8 cellular contexts compared by ENCODE assay signal in genomic region chr3:31960793-31961431, GRCh38. TPM values are rescaled to one million over a fixed set of nuclear protein-coding genes. Genes with fewer than 3 reads are reported as not detected.
DNase-seq lines count a peak whose midpoint lies in the region; ATAC-seq and TF ChIP-seq lines count a peak whose summit lies in the region.

No MANE protein-coding gene starts in this region.

- peaks cover 4% of the 10 kb centered on the region for H3K23me2 ChIP-seq in H9 (ENCODE audit: insufficient read length, low read depth, low read length, poor library complexity, severe bottlenecking)

- peaks cover 53% of the 10 kb centered on the region in 2 experiments for H3K4me1 Mint-ChIP-seq in H9

- H3K23ac ChIP-seq in H9 (ENCODE audit: insufficient read length, low read depth, low read length) = no peak overlapping the region

- ATAC-seq in HG02884 (IDR thresholded peaks at IDR 0.05; ENCODE audit: unreplicated experiment) (no peak), GM21423 (IDR thresholded peaks at IDR 0.05; ENCODE audit: unreplicated experiment) (no peak)

- H3K79me1 ChIP-seq in H9 (ENCODE audit: insufficient read depth, low read depth, low read length, poor library complexity, severe bottlenecking) = no peaks in the 10 kb centered on the region

- no peak overlapping the region for H3K18ac ChIP-seq in H9 (ENCODE audit: insufficient read length, low read depth, low read length)

- H2BK15ac ChIP-seq in H9 (ENCODE audit: low read depth, low read length) = no peak overlapping the region

- H3K14ac ChIP-seq in H9 (ENCODE audit: insufficient read depth, low read length) = no peak overlapping the region

- H3T11ph ChIP-seq in H9 (ENCODE audit: low read length) = no peak overlapping the region

- no peaks in the 10 kb centered on the region for H3K27me3 ChIP-seq in H9 (ENCODE audit: insufficient read depth, low read length)

- H3K4me2 ChIP-seq in H9 (ENCODE audit: insufficient read depth, insufficient read length, low read length) = peak overlapping the region; percentile 55

- H3K4me1 ChIP-seq in H9 (ENCODE audit: insufficient read depth, low read length) = peaks cover 9% of the 10 kb centered on the region; the same call in 1 of the 2 replicates

- H2BK5ac ChIP-seq in H9 (ENCODE audit: insufficient read length, low read length) = peak overlapping the region; percentile 9

- H3K27ac ChIP-seq in H9 (ENCODE audit: insufficient read length, low read depth, low read length) = peak overlapping the region; percentile 94

- peak overlapping the region; percentile 94 to 100 (median 99) for H3K27ac Mint-ChIP-seq in H9

- TF ChIP-seq CTCF in H9 (conservative IDR thresholded peaks at IDR 0.05) = no peak

- DNase-seq in AG20443 (ENCODE audit: low spot score) = peak; percentile 46
- no peak for DNase-seq in H9
- DNase-seq in RPMI7951 (ENCODE audit: low read depth) = peak; percentile 83
- peak; percentile 78 for DNase-seq in islet precursor cell
- no peak for DNase-seq in NCI-H1092 (lab: John Stamatoyannopoulos, UW)
- DNase-seq in Kasumi-1 (lab: John Stamatoyannopoulos, UW) = no peak

- no peak overlapping the region for H2BK20ac ChIP-seq in H9 (ENCODE audit: low read depth, low read length, poor library complexity, severe bottlenecking)

- WGBS in H9 (ENCODE audit: extremely low coverage, insufficient read length, low lambda C conversion rate) = no CpG with 5 or more reads among the region's 4 CpGs

- H3K56ac ChIP-seq in H9 (ENCODE audit: insufficient read length, low read depth, low read length) = no peak overlapping the region

- H3K27me3 Mint-ChIP-seq in H9 (ENCODE audit: low read depth) = no peaks in the 10 kb centered on the region

- H4K20me1 ChIP-seq in H9 (ENCODE audit: control insufficient read depth, insufficient read depth, insufficient read length) = no peaks in the 10 kb centered on the region

- no peak overlapping the region for H2AK5ac ChIP-seq in H9 (ENCODE audit: insufficient read length, low read length)

- H3K9me3 Mint-ChIP-seq in H9 = peaks cover 3 to 8% of the 10 kb centered on the region in 2 experiments

- H3K4ac ChIP-seq in H9 (ENCODE audit: low read depth, low read length) = no peak overlapping the region

- H4K5ac ChIP-seq in H9 (ENCODE audit: insufficient read length, low read depth, low read length) = no peak overlapping the region

- H2AFZ ChIP-seq in H9 (ENCODE audit: low read length) = no peak overlapping the region

- no peak overlapping the region for H3K9ac ChIP-seq in H9 (ENCODE audit: extremely low read depth, insufficient read length, low read length)

- peaks cover 32% of the 10 kb centered on the region; the same call in 1 of the 2 replicates for H3K79me2 ChIP-seq in H9 (ENCODE audit: insufficient read depth, low read length)

- no peak overlapping the region for H4K8ac ChIP-seq in H9 (replicated peaks; ENCODE audit: insufficient read length, low read depth, low read length)

- H3K9me3 ChIP-seq in H9 (ENCODE audit: control insufficient read depth, low read depth, low read length) = peaks cover 2% of the 10 kb centered on the region

- H3K4me3 Mint-ChIP-seq in H9 = peak overlapping the region; percentile 55 to 79

- peaks cover 8 to 14% (median 10%) of the 10 kb centered on the region in 3 experiments for H3K36me3 Mint-ChIP-seq in H9 (ENCODE audit: insufficient read depth in 1 of 3, low read depth in 3 of 3)

- no peak overlapping the region for H2BK120ac ChIP-seq in H9 (ENCODE audit: low read depth, low read length, poor library complexity, severe bottlenecking)

- H2BK12ac ChIP-seq in H9 (ENCODE audit: insufficient read length, low read depth, low read length) = no peak overlapping the region

- H4K91ac ChIP-seq in H9 (ENCODE audit: insufficient read length, low read depth, low read length) = no peak overlapping the region

RNA-seq across cellular contexts. Expression of gene OSBPL10, which starts 20.1 kb away (rescaled TPM):
- 42.7 and 46.7 TPM in 2 replicates for total RNA-seq in H9 (2021)
- 4.7 and 6.9 TPM in 2 replicates for total RNA-seq in RPMI7951 (2014; rRNA removed; shearing (Covaris generic))

RNA-seq across cellular contexts. Expression of gene ZNF860, which starts 20.6 kb away (rescaled TPM):
- total RNA-seq in H9 (2021) = 2.1 and 2.6 TPM in 2 replicates
- 0.60 and 1.4 TPM in 2 replicates for total RNA-seq in RPMI7951 (2014; rRNA removed; shearing (Covaris generic))

Comparison
In these comparisons a context has a peak if more than half of its experiments do, and no peak if none do; other contexts are left out.
1. DNase-seq: peak in AG20443 (single experiment), RPMI7951 (single experiment) and islet precursor cell (single experiment); none in H9 (single experiment), NCI-H1092 (single experiment) and Kasumi-1 (0 of 2).